Comparison of ENCODE assay signal across 8 cellular contexts in the genomic region with DNA sequence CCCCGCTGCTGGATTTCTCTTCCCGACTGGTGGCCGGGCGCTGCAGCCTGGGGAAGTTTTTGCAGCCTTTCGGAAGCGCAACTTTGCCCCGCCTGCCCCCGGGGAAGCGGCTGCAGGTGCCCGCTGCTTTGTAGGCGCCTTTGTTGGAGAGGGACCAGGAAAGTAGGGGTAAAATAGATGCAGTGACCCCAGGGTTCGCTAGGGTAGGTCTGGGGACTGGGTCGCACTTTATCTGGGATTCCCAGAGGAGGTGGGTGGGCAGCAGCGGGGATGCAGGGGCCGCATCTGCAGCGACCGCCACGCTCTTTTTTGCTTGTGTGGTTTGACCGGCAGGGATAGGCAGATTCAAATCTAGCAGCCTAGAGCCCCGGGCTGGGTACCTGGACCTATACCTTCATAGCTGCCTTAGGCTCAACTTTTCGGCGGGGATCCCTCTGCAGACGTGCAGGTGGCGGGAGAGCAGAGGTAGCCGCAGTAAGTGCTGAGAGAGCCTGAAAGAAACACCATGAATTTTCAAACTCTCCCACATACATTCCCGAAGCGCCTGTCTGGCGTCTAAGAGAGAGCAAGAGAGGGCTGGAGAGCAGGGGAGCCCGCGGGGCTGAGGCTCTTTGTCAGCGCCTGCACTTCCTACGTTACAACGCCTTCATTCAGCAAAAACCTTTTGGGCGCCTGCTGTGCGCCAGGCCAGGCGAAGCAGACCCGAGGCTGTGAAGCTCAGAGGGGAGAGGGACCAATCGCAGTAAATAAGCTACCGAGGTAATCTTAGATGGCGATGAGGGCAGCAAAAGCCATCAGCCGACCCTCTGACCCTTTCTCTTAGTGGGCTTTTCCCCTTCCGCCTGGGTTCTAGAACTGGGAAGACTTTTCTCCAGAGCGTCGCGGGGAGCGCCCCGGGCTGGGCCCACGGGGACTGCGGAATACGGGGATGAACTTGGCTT. TPM values are rescaled to one million over a fixed set of nuclear protein-coding genes. Genes with fewer than 3 reads are reported as not detected.
A peak's percentile ranks its signal among the peaks of the same experiment; 100 is the strongest.
DNase-seq lines count a peak whose midpoint lies in the region; ATAC-seq and TF ChIP-seq lines count a peak whose summit lies in the region.

No MANE protein-coding gene starts in this region.

- H3K4me1 Mint-ChIP-seq in osteocyte (ENCODE audit: unreplicated experiment), result peaks cover 27% of the 10 kb centered on the region

- H3K36me3 Mint-ChIP-seq in osteocyte (ENCODE audit: unreplicated experiment), result no peaks in the 10 kb centered on the region

- no peaks in the 10 kb centered on the region for H3K36me3 ChIP-seq in GM06990 (ENCODE audit: control insufficient read depth, insufficient read depth, low read length)
- no peaks in the 10 kb centered on the region for H3K36me3 ChIP-seq in colonic mucosa
- no peaks in the 10 kb centered on the region for H3K36me3 ChIP-seq in Peyer's patch

- no peak for TF ChIP-seq CTCF in GM06990 (IDR thresholded peaks at IDR 0.05; ENCODE audit: insufficient read depth, low read length, poor library complexity, severe bottlenecking)
- TF ChIP-seq CTCF in colonic mucosa (IDR thresholded peaks at IDR 0.05), result no peak
- no peak for TF ChIP-seq CTCF in osteocyte (IDR thresholded peaks at IDR 0.05)
- TF ChIP-seq CTCF in Peyer's patch (IDR thresholded peaks at IDR 0.05), result no peak

- no peak for TF ChIP-seq POLR2A in Peyer's patch (IDR thresholded peaks at IDR 0.05)

- H3K4me1 ChIP-seq in colonic mucosa, result no peaks in the 10 kb centered on the region
- H3K4me1 ChIP-seq in Peyer's patch, result peaks cover 0 to 28% (median 4%) of the 10 kb centered on the region in 4 donors

- no peak overlapping the region for H3K27ac Mint-ChIP-seq in osteocyte (ENCODE audit: unreplicated experiment)

- peak; percentile 24 for DNase-seq in GM06990 (ENCODE audit: extremely low read depth, insufficient read length)
- peak; percentile 32 for DNase-seq in NCI-H345 (lab: John Stamatoyannopoulos, UW)
- no peak for DNase-seq in colonic mucosa
- no peak for DNase-seq in osteocyte (ENCODE audit: extremely low spot score, unreplicated experiment)
- no peak for DNase-seq in Peyer's patch
- DNase-seq in SIG-M5 (lab: John Stamatoyannopoulos, UW), result no peak

- no peak for ATAC-seq in HG02798 (IDR thresholded peaks at IDR 0.05; ENCODE audit: poor library complexity, unreplicated experiment)
- no peak for ATAC-seq in HG02588 (IDR thresholded peaks at IDR 0.05; ENCODE audit: unreplicated experiment)

- H3K4me3 Mint-ChIP-seq in osteocyte (ENCODE audit: unreplicated experiment), result peak overlapping the region; percentile 63

- H3K9me3 Mint-ChIP-seq in osteocyte (ENCODE audit: unreplicated experiment), result no peaks in the 10 kb centered on the region

- no peak overlapping the region for H3K9ac ChIP-seq in colonic mucosa (ENCODE audit: low read depth in 2 of 2, low read length in 2 of 2)

- H3K27ac ChIP-seq in colonic mucosa (no peak overlapping the region), Peyer's patch (no peak overlapping the region)

- intact Hi-C loops in colonic mucosa (cut with DNase I), result no loop called here

- H3K4me3 ChIP-seq in GM06990 (replicated peaks; ENCODE audit: low read depth, low read length) (peak overlapping the region; percentile 36), colonic mucosa (peak overlapping the region; percentile 35), Peyer's patch (peak overlapping the region in 2 of 4 donors; percentile 9 to 38)

- no peaks in the 10 kb centered on the region for H3K9me3 ChIP-seq in colonic mucosa
- H3K9me3 ChIP-seq in Peyer's patch, result no peaks in the 10 kb centered on the region

- H3K27me3 Mint-ChIP-seq in osteocyte (ENCODE audit: unreplicated experiment), result peaks cover 74% of the 10 kb centered on the region

- H3K27me3 ChIP-seq in GM06990 (replicated peaks; ENCODE audit: control insufficient read depth, insufficient read depth, low read length) (peaks cover 2% of the 10 kb centered on the region; the same call in 1 of the 2 replicates), colonic mucosa (peaks cover 35% of the 10 kb centered on the region), Peyer's patch (peaks cover 0 to 23% of the 10 kb centered on the region in 2 donors)

RNA-seq across cellular contexts. Expression of a gene that starts 0.6 kb away (rescaled TPM):
- total RNA-seq in colonic mucosa (under 1 TPM; 0.20 to 0.35 TPM), osteocyte (0.05 TPM in 1 of 2 replicates, not detected in the other), Peyer's patch (under 1 TPM in 3 of 4 donors, not detected in 1; 0.18 to 0.85 (median 0.27) TPM)

Comparison
In these comparisons a context has a peak if more than half of its experiments do, and no peak if none do; other contexts are left out.
1. DNase-seq: peak in GM06990 (single experiment) and NCI-H345 (single experiment); none in colonic mucosa (single experiment), osteocyte (single experiment), Peyer's patch (0 of 3) and SIG-M5 (single experiment).